Comparison of ENCODE assay signal across 8 cellular contexts in genomic region chr19:7925171-7925837, GRCh38. TPM values are rescaled to one million over a fixed set of nuclear protein-coding genes. Genes with fewer than 3 reads are reported as not detected.
DNase-seq lines count a peak whose midpoint lies in the region; ATAC-seq and TF ChIP-seq lines count a peak whose summit lies in the region.

No MANE protein-coding gene starts in this region.

- H3K36me3 ChIP-seq in cardiac muscle cell, result peaks cover under 1% of the 10 kb centered on the region
- peaks cover 0 to 38% of the 10 kb centered on the region in 2 donors for H3K36me3 ChIP-seq in left lung

- no peaks in the 10 kb centered on the region for H3K27me3 ChIP-seq in cardiac muscle cell
- H3K27me3 ChIP-seq in left lung, result peaks cover 0 to 15% of the 10 kb centered on the region in 2 donors

- DNase-seq in cardiac muscle cell (ENCODE audit: low read depth in 1 of 2, low spot score in 1 of 2) (peak; percentile 77 to 93), cardiac septum (ENCODE audit: low spot score) (no peak), NCI-H2227 treated with DMSO at 0.1 percent for 48 hours (lab: John Stamatoyannopoulos, UW) (peak; percentile 53), activated B cell treated with CpG ODN at 0.5 μM for 24 hours (peak; percentile 75), cardiac fibroblast (ENCODE audit: low read depth in 2 of 2) (peak; percentile 67 to 73), left lung (peak in 1 of 2 donors; percentile 90)
- DNase-seq in stimulated activated CD4-positive, alpha-beta T cell treated with anti-CD3 and anti-CD28 coated beads, Interleukin-4, amount 100 ng/mL, for 4 hours, result peak; percentile 73 to 74

- POLR2A ChIA-PET in activated B cell treated with CpG ODN at 0.5 μM for 24 hours (lab: Charles Lee), result interaction anchor here (1.3 kb wide), 1 partner anchor 18 kb away, joined by 4 read pairs; the partner anchor contains the start of gene TIMM44

- intact Hi-C loops in cardiac septum (cut with DNase I) (no loop called here), activated B cell treated with CpG ODN at 0.5 μM for 24 hours (cut with micrococcal nuclease) (loop anchor here (1.0 to 10.0 kb wide), 5 partner anchors 72 to 391 kb away; partner anchors contain the start of gene PNPLA6), left lung (cut with DNase I) (no loop called here)

- CTCF ChIA-PET in activated B cell treated with CpG ODN at 0.5 μM for 24 hours (lab: Charles Lee), result no interaction called here

- H3K4me3 ChIP-seq in cardiac muscle cell, result peak overlapping the region; percentile 63
- peak overlapping the region in 1 of 2 donors; percentile 30 for H3K4me3 ChIP-seq in cardiac fibroblast (replicated peaks in 1 of 2; ENCODE audit: low read depth in 2 of 2, low read length in 2 of 2)
- peak overlapping the region; percentile 19 to 42 for H3K4me3 ChIP-seq in left lung

- H3K4me1 ChIP-seq in cardiac muscle cell (ENCODE audit: low read depth) (peaks cover 4% of the 10 kb centered on the region), left lung (peaks cover 13 to 37% of the 10 kb centered on the region in 2 donors)

- H3K9me3 ChIP-seq in cardiac muscle cell (ENCODE audit: low read depth), result no peaks in the 10 kb centered on the region
- no peaks in the 10 kb centered on the region for H3K9me3 ChIP-seq in left lung

- H3K27ac ChIP-seq in cardiac muscle cell (no peak overlapping the region), left lung (no peak overlapping the region)

- H3K36me3 Mint-ChIP-seq in activated B cell treated with CpG ODN at 0.5 μM for 24 hours (ENCODE audit: low read depth), result peaks cover 18% of the 10 kb centered on the region

- peak overlapping the region; percentile 84 for H3K4me3 Mint-ChIP-seq in activated B cell treated with CpG ODN at 0.5 μM for 24 hours

- no peak overlapping the region for H3K27ac Mint-ChIP-seq in activated B cell treated with CpG ODN at 0.5 μM for 24 hours

- ATAC-seq in activated B cell treated with CpG ODN at 0.5 μM for 24 hours (ENCODE audit: low read depth), result peak; percentile 8
- ATAC-seq in left lung, result no peak
- ATAC-seq in HG03108 (IDR thresholded peaks at IDR 0.05; ENCODE audit: unreplicated experiment), result no peak

- no peaks in the 10 kb centered on the region for H3K9me3 Mint-ChIP-seq in activated B cell treated with CpG ODN at 0.5 μM for 24 hours

- TF ChIP-seq CTCF in cardiac muscle cell (IDR thresholded peaks at IDR 0.05; ENCODE audit: low read depth, low read length) (peak; percentile 66), activated B cell treated with CpG ODN at 0.5 μM for 24 hours (IDR thresholded peaks at IDR 0.05) (peak; percentile 29), cardiac fibroblast (IDR thresholded peaks at IDR 0.05; ENCODE audit: low read depth, low read length) (peak; percentile 79), left lung (IDR thresholded peaks at IDR 0.05) (peak; percentile 77 to 83)

- peaks cover 1% of the 10 kb centered on the region for H3K27me3 Mint-ChIP-seq in activated B cell treated with CpG ODN at 0.5 μM for 24 hours

- peaks cover 30% of the 10 kb centered on the region for H3K4me1 Mint-ChIP-seq in activated B cell treated with CpG ODN at 0.5 μM for 24 hours

RNA-seq across cellular contexts. Expression of gene CTXN1, which starts 0.6 kb away (rescaled TPM):
- total RNA-seq in cardiac muscle cell, result 22.8 and 60.1 TPM in 2 replicates
- 18.1 and 48.5 TPM in 2 replicates for polyA plus RNA-seq in cardiac muscle cell
- 0.24 TPM for total RNA-seq in cardiac septum
- not detected in 2 replicates for total RNA-seq in activated B cell treated with CpG ODN at 0.5 μM for 24 hours
- 1 to 10 TPM; 6.5 to 8.5 TPM for total RNA-seq in left lung

RNA-seq across cellular contexts. Expression of gene SNAPC2, which starts 5.2 kb away (rescaled TPM):
- 22.1 and 42.1 TPM in 2 replicates for total RNA-seq in cardiac muscle cell
- polyA plus RNA-seq in cardiac muscle cell, result 22.5 and 31.4 TPM in 2 replicates
- 12.3 TPM for total RNA-seq in cardiac septum
- 14.4 and 15.3 TPM in 2 replicates for total RNA-seq in activated B cell treated with CpG ODN at 0.5 μM for 24 hours
- 10 to 100 TPM; 15.2 to 20.5 TPM for total RNA-seq in left lung

RNA-seq across cellular contexts. Expression of gene TGFBR3L, which starts 10.7 kb away (rescaled TPM):
- total RNA-seq in cardiac muscle cell (0.46 and 3.2 TPM in 2 replicates), cardiac septum (3.0 TPM), activated B cell treated with CpG ODN at 0.5 μM for 24 hours (not detected in 2 replicates), left lung (under 1 TPM; 0.29 to 0.55 TPM)
- 2.6 and 11.8 TPM in 2 replicates for polyA plus RNA-seq in cardiac muscle cell

RNA-seq across cellular contexts. Expression of gene TIMM44, which starts 18.2 kb away (rescaled TPM):
- total RNA-seq in cardiac muscle cell (77.9 and 92.4 TPM in 2 replicates), cardiac septum (82.6 TPM), activated B cell treated with CpG ODN at 0.5 μM for 24 hours (78.4 and 92.5 TPM in 2 replicates), left lung (10 to 100 TPM; 42.2 to 52.1 TPM)
- 52.0 and 52.5 TPM in 2 replicates for polyA plus RNA-seq in cardiac muscle cell

RNA-seq across cellular contexts. Expression of gene MAP2K7, which starts 21.6 kb away (rescaled TPM):
- total RNA-seq in cardiac muscle cell (23.5 and 24.1 TPM in 2 replicates), cardiac septum (28.6 TPM), activated B cell treated with CpG ODN at 0.5 μM for 24 hours (46.3 and 52.8 TPM in 2 replicates), left lung (10 to 100 TPM; 30.5 to 31.1 TPM)
- 12.4 and 18.6 TPM in 2 replicates for polyA plus RNA-seq in cardiac muscle cell

Comparison
In these comparisons a context has a peak if more than half of its experiments do, and no peak if none do; other contexts are left out.
1. CTCF ChIP-seq: peak in every context shown above with its lines; median percentile 80 in left lung; 79 in cardiac fibroblast; 66 in cardiac muscle cell; 29 in activated B cell treated with CpG ODN at 0.5 μM for 24 hours.